In genomic region chr7:95676691-95677090, GRCh38 we compare ENCODE assay signal across 40 cellular contexts.
"Had no signal": no experiment of that assay in that cellular context is flagged by ENCODE, and none has a peak within 500 bp of the region (broad histone marks: within the 10 kb centered on the region; RNA-seq: fewer than 3 reads in every experiment).

No MANE protein-coding gene starts in this region.

- H3K27ac Mint-ChIP-seq: activated naive CD4-positive, alpha-beta T cell treated with anti-CD3 and anti-CD28 coated beads for 36 hours; activated naive CD4-positive, alpha-beta T cell treated with anti-CD3 and anti-CD28 coated beads, Interleukin-2, amount 10 ng/mL, durations not matched to agents 7 days and 5 days; activated naive CD4-positive, alpha-beta T cell treated with anti-CD3 and anti-CD28 coated beads, Interleukin-2, amount 50 U/mL, for 24 hours; activated naive CD4-positive, alpha-beta T cell treated with anti-CD3 and anti-CD28 coated beads, Interleukin-2, amount 50 U/mL, for 72 hours; activated naive CD8-positive, alpha-beta T cell; activated naive CD8-positive, alpha-beta T cell treated with anti-CD3 and anti-CD28 coated beads for 36 hours; activated naive CD8-positive, alpha-beta T cell treated with anti-CD3 and anti-CD28 coated beads, Interleukin-2, amount 10 ng/mL, durations not matched to agents 7 days and 5 days; activated naive CD8-positive, alpha-beta T cell treated with anti-CD3 and anti-CD28 coated beads, Interleukin-2, amount 50 U/mL, for 24 hours; activated T-cell treated with anti-CD3 and anti-CD28 coated beads, Interleukin-2, amount 50 U/mL, for 24 hours; activated T-cell treated with anti-CD3 and anti-CD28 coated beads, Interleukin-2, amount 50 U/mL, for 72 hours; activated T-helper 1 cell treated with anti-CD3 and anti-CD28 coated beads, Interleukin-12 subunit alpha, Interleukin-12 subunit beta, Interleukin-2, Interleukin-4 antibody, amounts not matched to agents 30 ng/mL and 10 ng/mL and 1 ng/mL, durations not matched to agents 14 hours and 24 hours and 36 hours; activated T-helper 17 cell treated with anti-CD3 and anti-CD28 coated beads, Interleukin-2, amount 50 U/mL, for 72 hours; activated T-helper 2 cell treated with anti-CD3 and anti-CD28 coated beads, Interferon-gamma antibody, Interleukin-2, Interleukin-4, amounts not matched to agents 10 μg/mL and 5 μg/mL and 100 μg/mL, durations not matched to agents 14 hours and 24 hours and 36 hours; brain had no signal

- H3K27me3 Mint-ChIP-seq: activated naive CD4-positive, alpha-beta T cell treated with anti-CD3 and anti-CD28 coated beads, Interleukin-2, amount 10 ng/mL, durations not matched to agents 7 days and 5 days; activated naive CD4-positive, alpha-beta T cell treated with anti-CD3 and anti-CD28 coated beads, Interleukin-2, amount 50 U/mL, for 24 hours; activated naive CD8-positive, alpha-beta T cell treated with anti-CD3 and anti-CD28 coated beads for 36 hours; activated naive CD8-positive, alpha-beta T cell treated with anti-CD3 and anti-CD28 coated beads, Interleukin-2, amount 10 ng/mL, durations not matched to agents 7 days and 5 days; activated T-cell treated with anti-CD3 and anti-CD28 coated beads, Interleukin-2, amount 50 U/mL, for 24 hours; activated T-helper 17 cell treated with anti-CD3 and anti-CD28 coated beads, Interleukin-2, amount 50 U/mL, for 72 hours; brain; central memory CD8-positive, alpha-beta T cell had no signal

- FAIRE-seq: astrocyte, bronchial epithelial cell had no signal

- H3K9me3 Mint-ChIP-seq: activated naive CD4-positive, alpha-beta T cell treated with anti-CD3 and anti-CD28 coated beads for 36 hours; activated naive CD4-positive, alpha-beta T cell treated with anti-CD3 and anti-CD28 coated beads, Interleukin-2, amount 10 ng/mL, durations not matched to agents 7 days and 5 days; activated naive CD4-positive, alpha-beta T cell treated with anti-CD3 and anti-CD28 coated beads, Interleukin-2, amount 50 U/mL, for 24 hours; activated naive CD8-positive, alpha-beta T cell treated with anti-CD3 and anti-CD28 coated beads, Interleukin-2, amount 10 ng/mL, durations not matched to agents 7 days and 5 days; activated T-helper 1 cell treated with anti-CD3 and anti-CD28 coated beads, Interleukin-12 subunit alpha, Interleukin-12 subunit beta, Interleukin-2, Interleukin-4 antibody, amounts not matched to agents 30 ng/mL and 10 ng/mL and 1 ng/mL, durations not matched to agents 14 hours and 24 hours and 36 hours; activated T-helper 17 cell treated with anti-CD3 and anti-CD28 coated beads, Interleukin-2, amount 50 U/mL, for 72 hours; activated T-helper 2 cell treated with anti-CD3 and anti-CD28 coated beads, Interferon-gamma antibody, Interleukin-2, Interleukin-4, amounts not matched to agents 10 μg/mL and 5 μg/mL and 100 μg/mL, durations not matched to agents 14 hours and 24 hours and 36 hours; brain had no signal

- ATAC-seq: activated naive CD4-positive, alpha-beta T cell treated with anti-CD3 and anti-CD28 coated beads, Interleukin-2, amount 50 U/mL, for 72 hours; activated naive CD8-positive, alpha-beta T cell treated with anti-CD3 and anti-CD28 coated beads, Interleukin-2, amount 50 U/mL, for 24 hours; activated T-cell treated with anti-CD3 and anti-CD28 coated beads, Interleukin-2, amount 50 U/mL, for 4 hours; activated T-cell treated with anti-CD3 and anti-CD28 coated beads, Interleukin-2, amount 50 U/mL, for 72 hours; activated T-helper 17 cell treated with anti-CD3 and anti-CD28 coated beads, Interleukin-2, amount 50 U/mL, for 72 hours; body of pancreas had no signal

- H3K9me3 ChIP-seq: adrenal gland, ascending aorta, body of pancreas, breast epithelium had no signal

- H3K27ac ChIP-seq: adrenal gland, ascending aorta, body of pancreas, brain microvascular endothelial cell, breast epithelium, cardiac muscle cell had no signal

- H3K36me3 Mint-ChIP-seq: activated naive CD4-positive, alpha-beta T cell treated with anti-CD3 and anti-CD28 coated beads, Interleukin-2, amount 10 ng/mL, durations not matched to agents 7 days and 5 days; activated naive CD4-positive, alpha-beta T cell treated with anti-CD3 and anti-CD28 coated beads, Interleukin-2, amount 50 U/mL, for 24 hours; activated naive CD4-positive, alpha-beta T cell treated with anti-CD3 and anti-CD28 coated beads, Interleukin-2, amount 50 U/mL, for 72 hours; activated naive CD8-positive, alpha-beta T cell; activated naive CD8-positive, alpha-beta T cell treated with anti-CD3 and anti-CD28 coated beads for 36 hours; activated naive CD8-positive, alpha-beta T cell treated with anti-CD3 and anti-CD28 coated beads, Interleukin-2, amount 10 ng/mL, durations not matched to agents 7 days and 5 days; brain had no signal

- H3K4me3 Mint-ChIP-seq: activated naive CD4-positive, alpha-beta T cell treated with anti-CD3 and anti-CD28 coated beads for 36 hours; activated naive CD4-positive, alpha-beta T cell treated with anti-CD3 and anti-CD28 coated beads, Interleukin-2, amount 10 ng/mL, durations not matched to agents 7 days and 5 days; activated naive CD4-positive, alpha-beta T cell treated with anti-CD3 and anti-CD28 coated beads, Interleukin-2, amount 50 U/mL, for 24 hours; activated naive CD8-positive, alpha-beta T cell; activated naive CD8-positive, alpha-beta T cell treated with anti-CD3 and anti-CD28 coated beads for 36 hours; activated naive CD8-positive, alpha-beta T cell treated with anti-CD3 and anti-CD28 coated beads, Interleukin-2, amount 10 ng/mL, durations not matched to agents 7 days and 5 days; activated naive CD8-positive, alpha-beta T cell treated with anti-CD3 and anti-CD28 coated beads, Interleukin-2, amount 50 U/mL, for 24 hours; activated T-cell treated with anti-CD3 and anti-CD28 coated beads, Interleukin-2, amount 50 U/mL, for 24 hours; activated T-cell treated with anti-CD3 and anti-CD28 coated beads, Interleukin-2, amount 50 U/mL, for 4 hours; activated T-cell treated with anti-CD3 and anti-CD28 coated beads, Interleukin-2, amount 50 U/mL, for 72 hours; activated T-helper 1 cell treated with anti-CD3 and anti-CD28 coated beads, Interleukin-12 subunit alpha, Interleukin-12 subunit beta, Interleukin-2, Interleukin-4 antibody, amounts not matched to agents 30 ng/mL and 10 ng/mL and 1 ng/mL, durations not matched to agents 14 hours and 24 hours and 36 hours; activated T-helper 17 cell treated with anti-CD3 and anti-CD28 coated beads, Interleukin-2, amount 50 U/mL, for 72 hours; brain; central memory CD8-positive, alpha-beta T cell had no signal

- H3K36me3 ChIP-seq: adrenal gland, ascending aorta, brain microvascular endothelial cell, breast epithelium, cardiac muscle cell had no signal

- H3K4me1 ChIP-seq: adrenal gland, ascending aorta, body of pancreas, breast epithelium had no signal

- H3K4me1 Mint-ChIP-seq: activated naive CD4-positive, alpha-beta T cell treated with anti-CD3 and anti-CD28 coated beads, Interleukin-2, amount 10 ng/mL, durations not matched to agents 7 days and 5 days; activated naive CD4-positive, alpha-beta T cell treated with anti-CD3 and anti-CD28 coated beads, Interleukin-2, amount 50 U/mL, for 24 hours; activated naive CD8-positive, alpha-beta T cell treated with anti-CD3 and anti-CD28 coated beads for 36 hours; activated naive CD8-positive, alpha-beta T cell treated with anti-CD3 and anti-CD28 coated beads, Interleukin-2, amount 10 ng/mL, durations not matched to agents 7 days and 5 days; activated naive CD8-positive, alpha-beta T cell treated with anti-CD3 and anti-CD28 coated beads, Interleukin-2, amount 50 U/mL, for 24 hours; activated T-helper 17 cell treated with anti-CD3 and anti-CD28 coated beads, Interleukin-2, amount 50 U/mL, for 72 hours; brain; central memory CD8-positive, alpha-beta T cell had no signal

- DNase-seq: activated effector memory CD4-positive, alpha-beta T cell treated with anti-CD3 and anti-CD28 coated beads, Interleukin-2, amount 50 U/mL, for 16 hours; activated effector memory CD4-positive, alpha-beta T cell treated with Interleukin-2 at 50 U/mL for 16 hours; activated gamma-delta T cell; activated gamma-delta T cell treated with Interleukin-2 at 50 U/mL for 16 hours; activated naive CD4-positive, alpha-beta T cell; activated naive CD4-positive, alpha-beta T cell treated with anti-CD3 and anti-CD28 coated beads for 36 hours; activated naive CD4-positive, alpha-beta T cell treated with anti-CD3 and anti-CD28 coated beads, Interleukin-2, amount 10 ng/mL, durations not matched to agents 7 days and 5 days; activated naive CD4-positive, alpha-beta T cell treated with anti-CD3 and anti-CD28 coated beads, Interleukin-2, amount 50 U/mL, for 16 hours; activated naive CD4-positive, alpha-beta T cell treated with Interleukin-2 at 50 U/mL for 16 hours; activated naive CD8-positive, alpha-beta T cell treated with anti-CD3 and anti-CD28 coated beads for 36 hours; activated naive CD8-positive, alpha-beta T cell treated with anti-CD3 and anti-CD28 coated beads, Interleukin-2, amount 10 ng/mL, durations not matched to agents 7 days and 5 days; activated naive CD8-positive, alpha-beta T cell treated with anti-CD3 and anti-CD28 coated beads, Interleukin-2, amount 50 U/mL, for 24 hours; activated T-cell treated with anti-CD3 and anti-CD28 coated beads, Interleukin-2, amount 50 U/mL, for 1 hour; activated T-cell treated with anti-CD3 and anti-CD28 coated beads, Interleukin-2, amount 50 U/mL, for 24 hours; activated T-cell treated with anti-CD3 and anti-CD28 coated beads, Interleukin-2, amount 50 U/mL, for 4 hours; activated T-cell treated with anti-CD3 and anti-CD28 coated beads, Interleukin-2, amount 50 U/mL, for 48 hours; activated T-cell treated with anti-CD3 and anti-CD28 coated beads, Interleukin-2, amount 50 U/mL, for 72 hours; adrenal gland; amniotic stem cell; amygdala; anterior cingulate cortex; aorta; body of pancreas; brain microvascular endothelial cell; caudate nucleus; central memory CD4-positive, alpha-beta T cell; cerebellar nuclear complex had no signal

- H3K4me3 ChIP-seq: adrenal gland, ascending aorta, body of pancreas, breast epithelium, cardiac muscle cell had no signal

- H3K27me3 ChIP-seq: adrenal gland, ascending aorta, body of pancreas, brain microvascular endothelial cell, breast epithelium, cardiac muscle cell had no signal
